In the genomic region with DNA sequence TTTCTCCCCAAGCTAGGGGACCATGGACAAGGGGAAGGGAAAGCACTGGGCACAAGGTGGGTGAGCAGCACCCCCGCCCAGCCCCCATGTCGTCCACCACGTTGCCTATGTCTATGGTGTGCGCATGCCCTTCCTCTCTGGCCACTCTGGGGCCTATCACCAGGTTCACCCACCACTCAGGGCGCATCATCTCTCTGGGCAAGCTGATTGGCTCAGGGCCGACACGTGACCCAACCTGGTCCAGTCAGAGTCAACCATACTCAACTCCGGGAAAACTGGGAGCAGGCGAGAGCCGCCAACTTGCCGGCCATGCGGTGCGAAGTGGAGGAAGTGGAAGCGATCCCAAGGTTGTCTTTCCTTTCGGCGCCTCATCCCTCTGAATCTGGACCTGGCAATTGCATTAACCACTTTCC, we compare ENCODE assay signal across 18 cellular contexts. TPM values are rescaled to one million over a fixed set of nuclear protein-coding genes. Genes with fewer than 3 reads are reported as not detected.
DNase-seq lines count a peak whose midpoint lies in the region; ATAC-seq and TF ChIP-seq lines count a peak whose summit lies in the region.
"Had no signal": no experiment of that assay in that cellular context is flagged by ENCODE, and none has a peak within 500 bp of the region (broad histone marks: within the 10 kb centered on the region; RNA-seq: fewer than 3 reads in every experiment).

No MANE protein-coding gene starts in this region.

- H3K4ac ChIP-seq in H9 (ENCODE audit: low read depth, low read length): no peak overlapping the region

- H3K9me3 Mint-ChIP-seq in neural crest cell (no peaks in the 10 kb centered on the region), H9 (no peaks in the 10 kb centered on the region)
- H3K9me3 Mint-ChIP-seq: activated B cell treated with CpG ODN at 0.5 μM for 24 hours; activated naive CD8-positive, alpha-beta T cell treated with anti-CD3 and anti-CD28 coated beads for 36 hours; CD8-positive, alpha-beta memory T cell had no signal

- H4K20me1 ChIP-seq in H9 (ENCODE audit: control insufficient read depth, insufficient read depth, insufficient read length): no peaks in the 10 kb centered on the region

- H3K56ac ChIP-seq in H9 (ENCODE audit: insufficient read length, low read depth, low read length): no peak overlapping the region

- peak overlapping the region; percentile 94 for H3K27ac ChIP-seq in angular gyrus (ENCODE audit: low read depth, low read length)
- peak overlapping the region in 3 of 4 donors; percentile 82 to 88 (median 86) for H3K27ac ChIP-seq in gastroesophageal sphincter
- peak overlapping the region; percentile 71 to 75 for H3K27ac ChIP-seq in testis
- no peak overlapping the region for H3K27ac ChIP-seq in H9 (ENCODE audit: insufficient read length, low read depth, low read length)

- no peaks in the 10 kb centered on the region for H3K23me2 ChIP-seq in H9 (ENCODE audit: insufficient read length, low read depth, low read length, poor library complexity, severe bottlenecking)

- no peaks in the 10 kb centered on the region for H3K36me3 Mint-ChIP-seq in neural crest cell (ENCODE audit: low read depth)
- peaks cover 0 to 2% (median 0%) of the 10 kb centered on the region in 3 experiments; a peak in 1 of 7 replicates for H3K36me3 Mint-ChIP-seq in H9 (ENCODE audit: insufficient read depth in 1 of 3, low read depth in 3 of 3)

- H3K14ac ChIP-seq in H9 (ENCODE audit: insufficient read depth, low read length): no peak overlapping the region

- no peak overlapping the region for H2AK5ac ChIP-seq in H9 (ENCODE audit: insufficient read length, low read length)

- H4K8ac ChIP-seq in H9 (replicated peaks; ENCODE audit: insufficient read length, low read depth, low read length): no peak overlapping the region

- intact Hi-C loops in testis (cut with DNase I; ENCODE audit: low total_unique reads): no loop called here

- no peak overlapping the region for H2BK20ac ChIP-seq in H9 (ENCODE audit: low read depth, low read length, poor library complexity, severe bottlenecking)

- no peak overlapping the region for H3K23ac ChIP-seq in H9 (ENCODE audit: insufficient read length, low read depth, low read length)

- H3K4me3 ChIP-seq in gastroesophageal sphincter: no peak overlapping the region
- peak overlapping the region in 1 of 2 donors; percentile 23 for H3K4me3 ChIP-seq in testis

- no peak overlapping the region for H2BK12ac ChIP-seq in H9 (ENCODE audit: insufficient read length, low read depth, low read length)

- H2AFZ ChIP-seq in H9 (ENCODE audit: low read length): no peak overlapping the region

- peak overlapping the region; percentile 77 for H3K4me3 Mint-ChIP-seq in neural crest cell
- no peak overlapping the region for H3K4me3 Mint-ChIP-seq in H9
- H3K4me3 Mint-ChIP-seq: activated B cell treated with CpG ODN at 0.5 μM for 24 hours; activated naive CD8-positive, alpha-beta T cell treated with anti-CD3 and anti-CD28 coated beads for 36 hours; CD8-positive, alpha-beta memory T cell had no signal

- ATAC-seq in gastroesophageal sphincter (no peak), HG02763 (IDR thresholded peaks at IDR 0.05; ENCODE audit: unreplicated experiment) (no peak), HG03439 (IDR thresholded peaks at IDR 0.05; ENCODE audit: unreplicated experiment) (no peak)

- no peak overlapping the region for H2BK15ac ChIP-seq in H9 (ENCODE audit: low read depth, low read length)

- no peak overlapping the region for H2BK5ac ChIP-seq in H9 (ENCODE audit: insufficient read length, low read length)

- TF ChIP-seq POLR2A in gastroesophageal sphincter (IDR thresholded peaks at IDR 0.05): no peak
- TF ChIP-seq POLR2A in testis (IDR thresholded peaks at IDR 0.05): no peak

- H4K91ac ChIP-seq in H9 (ENCODE audit: insufficient read length, low read depth, low read length): no peak overlapping the region

- H3K9ac ChIP-seq in H9 (ENCODE audit: extremely low read depth, insufficient read length, low read length): no peak overlapping the region

- TF ChIP-seq EP300 in gastroesophageal sphincter (IDR thresholded peaks at IDR 0.05): no peak

- H3K79me2 ChIP-seq in H9 (ENCODE audit: insufficient read depth, low read length): no peaks in the 10 kb centered on the region

- H3K18ac ChIP-seq in H9 (ENCODE audit: insufficient read length, low read depth, low read length): no peak overlapping the region

- H2BK120ac ChIP-seq in H9 (ENCODE audit: low read depth, low read length, poor library complexity, severe bottlenecking): no peak overlapping the region

- H3K27me3 ChIP-seq in gastroesophageal sphincter (no peaks in the 10 kb centered on the region), testis (no peaks in the 10 kb centered on the region), H9 (ENCODE audit: insufficient read depth, low read length) (no peaks in the 10 kb centered on the region)

- H3K27me3 Mint-ChIP-seq in neural crest cell (ENCODE audit: low read depth) (peaks cover 3% of the 10 kb centered on the region), H9 (ENCODE audit: low read depth) (peaks cover 24% of the 10 kb centered on the region)
- H3K27me3 Mint-ChIP-seq: activated B cell treated with CpG ODN at 0.5 μM for 24 hours; activated naive CD8-positive, alpha-beta T cell treated with anti-CD3 and anti-CD28 coated beads for 36 hours; CD8-positive, alpha-beta memory T cell had no signal

- peak overlapping the region; percentile 97 for H3K27ac Mint-ChIP-seq in neural crest cell (ENCODE audit: unreplicated experiment)
- no peak overlapping the region for H3K27ac Mint-ChIP-seq in H9
- H3K27ac Mint-ChIP-seq: activated B cell treated with CpG ODN at 0.5 μM for 24 hours; activated naive CD8-positive, alpha-beta T cell treated with anti-CD3 and anti-CD28 coated beads for 36 hours had no signal

- no peak overlapping the region for H3K4me2 ChIP-seq in H9 (ENCODE audit: insufficient read depth, insufficient read length, low read length)

- TF ChIP-seq CTCF in gastroesophageal sphincter (IDR thresholded peaks at IDR 0.05) (no peak), neural crest cell (conservative IDR thresholded peaks at IDR 0.05) (no peak), testis (IDR thresholded peaks at IDR 0.05) (no peak), H9 (conservative IDR thresholded peaks at IDR 0.05) (no peak)

- H3T11ph ChIP-seq in H9 (ENCODE audit: low read length): no peak overlapping the region

- H3K4me1 ChIP-seq in gastroesophageal sphincter (peaks cover 6 to 73% (median 47%) of the 10 kb centered on the region in 3 donors), testis (peaks cover 64% of the 10 kb centered on the region), H9 (ENCODE audit: insufficient read depth, low read length) (no peaks in the 10 kb centered on the region; the same call in 1 of the 2 replicates)

- peaks cover 73% of the 10 kb centered on the region for H3K4me1 Mint-ChIP-seq in neural crest cell
- peaks cover 16% of the 10 kb centered on the region in 2 experiments for H3K4me1 Mint-ChIP-seq in H9

- 90% methylated on average over 9 of the region's 16 CpGs; no CpG with 5 or more reads in 1 of the 2 donors for WGBS in gastroesophageal sphincter (ENCODE audit: low coverage in 1 of 2), 2 donors
- WGBS in testis, 2 donors: 41 to 51% methylated on average over 12 to 16 of the region's 16 CpGs
- no CpG with 5 or more reads among the region's 16 CpGs for WGBS in H9 (ENCODE audit: extremely low coverage, insufficient read length, low lambda C conversion rate)

- H3K36me3 ChIP-seq in gastroesophageal sphincter: peaks cover 0 to 17% of the 10 kb centered on the region in 2 donors
- no peaks in the 10 kb centered on the region for H3K36me3 ChIP-seq in testis (ENCODE audit: low read depth, missing control alignments)

- DNase-seq in neural crest cell (ENCODE audit: low read depth, low spot score) (peak; percentile 41), testis (peak; percentile 87), LoVo (ENCODE audit: low spot score) (no peak), H9 (no peak)
- DNase-seq: activated B cell treated with CpG ODN at 0.5 μM for 24 hours; activated naive CD8-positive, alpha-beta T cell treated with anti-CD3 and anti-CD28 coated beads for 36 hours; GF-D8; KG1; NK-92 treated with Interleukin-12 subunit alpha and Interleukin-12 subunit beta, amount 100 ng/mL, for 24 hours had no signal

- H4K5ac ChIP-seq in H9 (ENCODE audit: insufficient read length, low read depth, low read length): no peak overlapping the region

- no peaks in the 10 kb centered on the region for H3K79me1 ChIP-seq in H9 (ENCODE audit: insufficient read depth, low read depth, low read length, poor library complexity, severe bottlenecking)

- H3K9me3 ChIP-seq in gastroesophageal sphincter (no peaks in the 10 kb centered on the region), testis (no peaks in the 10 kb centered on the region), H9 (ENCODE audit: control insufficient read depth, low read depth, low read length) (no peaks in the 10 kb centered on the region)

RNA-seq across cellular contexts. Expression of gene ACSS1, which starts 25.9 kb away (rescaled TPM):
- total RNA-seq in gastroesophageal sphincter (100 to 1,000 TPM in 1 of 4 donors, 10 to 100 TPM in 3; 44.7 to 105 (median 61.6) TPM), neural crest cell (13.1 and 14.0 TPM in 2 replicates), testis (100 to 1,000 TPM; 162 to 184 TPM), H9 (2021) (0.61 TPM in 2 replicates)
- polyA plus RNA-seq in testis (ENCODE audit: insufficient read depth, low read depth, low replicate concordance): 61.5 TPM

RNA-seq across cellular contexts. Expression of gene APMAP, which starts 39.5 kb away (rescaled TPM):
- total RNA-seq in gastroesophageal sphincter (10 to 100 TPM; 24.3 to 46.8 (median 35.9) TPM), neural crest cell (85.0 and 88.6 TPM in 2 replicates), testis (100 to 1,000 TPM in 1 of 2 donors, 10 to 100 TPM in 1; 92.3 to 105 TPM), H9 (2021) (67.8 and 69.1 TPM in 2 replicates)
- 135 TPM for polyA plus RNA-seq in testis (ENCODE audit: insufficient read depth, low read depth, low replicate concordance)

RNA-seq across cellular contexts. Expression of gene VSX1, which starts 49.9 kb away (rescaled TPM):
- total RNA-seq in gastroesophageal sphincter: not detected
- total RNA-seq in neural crest cell: 3.8 and 4.2 TPM in 2 replicates
- total RNA-seq in testis: under 1 TPM; 0.16 to 0.37 TPM
- 0.38 TPM for polyA plus RNA-seq in testis (ENCODE audit: insufficient read depth, low read depth, low replicate concordance)
- total RNA-seq in H9 (2021): not detected in 2 replicates
- total RNA-seq: activated B cell treated with CpG ODN at 0.5 μM for 24 hours; activated naive CD8-positive, alpha-beta T cell treated with anti-CD3 and anti-CD28 coated beads for 36 hours; CD8-positive, alpha-beta memory T cell; glomerular endothelial cell; lower leg skin; renal cortical epithelial cell; subcutaneous adipose tissue had no signal
- polyA plus RNA-seq: CD8-positive, alpha-beta memory T cell had no signal

Comparison
In these comparisons a context has a peak if more than half of its experiments do, and no peak if none do; other contexts are left out.
1. DNase-seq: peak in neural crest cell (single experiment) and testis (single experiment); none in LoVo (single experiment) and H9 (single experiment).